ENCODE assay signal across 16 cellular contexts in genomic region chr2:147862859-147863516, GRCh38. TPM values are rescaled to one million over a fixed set of nuclear protein-coding genes. Genes with fewer than 3 reads are reported as not detected.
DNase-seq lines count a peak whose midpoint lies in the region; ATAC-seq, FAIRE-seq and TF ChIP-seq lines count a peak whose summit lies in the region.
"Had no signal": no experiment of that assay in that cellular context is flagged by ENCODE, and none has a peak within 500 bp of the region (broad histone marks: within the 10 kb centered on the region; RNA-seq: fewer than 3 reads in every experiment).

No MANE protein-coding gene starts in this region.

- H3K4me1 Mint-ChIP-seq in activated naive CD8-positive, alpha-beta T cell treated with anti-CD3 and anti-CD28 coated beads, Interleukin-2, amount 10 ng/mL, durations not matched to agents 7 days and 5 days = peaks cover 9% of the 10 kb centered on the region
- H3K4me1 Mint-ChIP-seq in activated naive CD8-positive, alpha-beta T cell treated with anti-CD3 and anti-CD28 coated beads for 36 hours = peaks cover 15% of the 10 kb centered on the region

- peaks cover 0 to 2% of the 10 kb centered on the region in 2 experiments; a peak in 1 of 4 replicates for H3K27me3 ChIP-seq in GM12878 (replicated peaks in 1 of 2; ENCODE audit: control insufficient read depth in 2 of 2, insufficient read depth in 2 of 2, low read length in 1 of 2)
- H3K27me3 ChIP-seq in breast epithelium = no peaks in the 10 kb centered on the region
- H3K27me3 ChIP-seq in foreskin keratinocyte = no peaks in the 10 kb centered on the region
- H3K27me3 ChIP-seq: BLaER1 had no signal

- H3K79me2 ChIP-seq in GM12878 (ENCODE audit: control insufficient read depth, insufficient read depth, low read length) = no peaks in the 10 kb centered on the region

- TF ChIP-seq RAD21 in GM12878 (IDR thresholded peaks at IDR 0.05; ENCODE audit: insufficient read depth, low read depth, low read length) = no peak

- TF ChIP-seq CTCF in GM12878 (IDR thresholded peaks at IDR 0.05 in 2 of 3, conservative IDR thresholded peaks at IDR 0.05 in 1 of 3; ENCODE audit: control insufficient read depth in 2 of 3, extremely low read depth in 1 of 3, insufficient read depth in 1 of 3, low read depth in 3 of 3, low read length in 3 of 3) = no peak
- no peak for TF ChIP-seq CTCF in breast epithelium (IDR thresholded peaks at IDR 0.05)
- TF ChIP-seq CTCF in foreskin keratinocyte (conservative IDR thresholded peaks at IDR 0.05) = no peak

- no peaks in the 10 kb centered on the region for H3K36me3 Mint-ChIP-seq in activated naive CD8-positive, alpha-beta T cell treated with anti-CD3 and anti-CD28 coated beads, Interleukin-2, amount 10 ng/mL, durations not matched to agents 7 days and 5 days
- H3K36me3 Mint-ChIP-seq in activated naive CD8-positive, alpha-beta T cell treated with anti-CD3 and anti-CD28 coated beads for 36 hours = no peaks in the 10 kb centered on the region

- SMC1A ChIA-PET in GM12878 (lab: Charles Lee; ENCODE audit: uncharacterized antibody, unreplicated experiment) = no interaction called here

- no peak overlapping the region for H3K4me3 Mint-ChIP-seq in activated naive CD8-positive, alpha-beta T cell treated with anti-CD3 and anti-CD28 coated beads, Interleukin-2, amount 10 ng/mL, durations not matched to agents 7 days and 5 days
- no peak overlapping the region for H3K4me3 Mint-ChIP-seq in activated naive CD8-positive, alpha-beta T cell treated with anti-CD3 and anti-CD28 coated beads for 36 hours

- in situ Hi-C loops in GM12878 (cut with MboI) = no loop called here

- H3K27ac Mint-ChIP-seq in activated naive CD8-positive, alpha-beta T cell treated with anti-CD3 and anti-CD28 coated beads, Interleukin-2, amount 10 ng/mL, durations not matched to agents 7 days and 5 days = no peak overlapping the region
- H3K27ac Mint-ChIP-seq in activated naive CD8-positive, alpha-beta T cell treated with anti-CD3 and anti-CD28 coated beads for 36 hours = no peak overlapping the region

- no peak overlapping the region for H3K9ac ChIP-seq in GM12878 (ENCODE audit: control insufficient read depth, insufficient read depth, low read length)
- H3K9ac ChIP-seq: BLaER1 had no signal

- H2AFZ ChIP-seq in GM12878 (ENCODE audit: control insufficient read depth, low read depth, low read length) = no peak overlapping the region

- no peaks in the 10 kb centered on the region for H3K4me1 ChIP-seq in GM12878 (ENCODE audit: control insufficient read depth, insufficient read depth, low read length)
- H3K4me1 ChIP-seq in breast epithelium = no peaks in the 10 kb centered on the region
- no peaks in the 10 kb centered on the region for H3K4me1 ChIP-seq in foreskin keratinocyte
- H3K4me1 ChIP-seq: BLaER1 had no signal

- H3K27ac ChIP-seq in GM12878 (ENCODE audit: control insufficient read depth, insufficient read depth) = no peak overlapping the region
- no peak overlapping the region for H3K27ac ChIP-seq in breast epithelium
- no peak overlapping the region for H3K27ac ChIP-seq in foreskin keratinocyte
- H3K27ac ChIP-seq: BLaER1 had no signal

- 40% methylated on average over 2 of the region's 2 CpGs for WGBS in GM12878 (ENCODE audit: insufficient coverage, insufficient replicate concordance, low lambda C conversion rate, missing lambda C conversion rate)

- no peak for DNase-seq in activated naive CD8-positive, alpha-beta T cell treated with anti-CD3 and anti-CD28 coated beads, Interleukin-2, amount 10 ng/mL, durations not matched to agents 7 days and 5 days
- DNase-seq in activated naive CD8-positive, alpha-beta T cell treated with anti-CD3 and anti-CD28 coated beads for 36 hours = no peak
- DNase-seq in M059J (ENCODE audit: low read depth) = peak; percentile 13
- no peak for DNase-seq in GM12878 (ENCODE audit: low read depth, low spot score)
- DNase-seq in renal cortical epithelial cell (ENCODE audit: low read depth) = peak; percentile 45
- no peak for DNase-seq in breast epithelium (ENCODE audit: low spot score in 2 of 2)
- DNase-seq in foreskin keratinocyte = no peak
- DNase-seq: GDM1, NCI-H1436 treated with DMSO at 0.1 percent for 48 hours, NCI-H2029 treated with DMSO at 0.1 percent for 48 hours, NCI-H2171 treated with DMSO at 0.1 percent for 48 hours, NCI-H446 treated with DMSO at 0.1 percent for 48 hours, NCI-H774 had no signal

- H3K9me3 ChIP-seq in GM12878 (replicated peaks; ENCODE audit: control insufficient read depth, insufficient read depth, low read length) (no peaks in the 10 kb centered on the region; the same call in 2 of the 3 replicates), breast epithelium (no peaks in the 10 kb centered on the region)
- H3K9me3 ChIP-seq: BLaER1, HAP-1 had no signal

- no peak for FAIRE-seq in GM12878 (lab: Jason Lieb, UNC)

- TF ChIP-seq POLR2A in GM12878 (IDR thresholded peaks at IDR 0.05; ENCODE audit: low read depth, low read length) = no peak
- no peak for TF ChIP-seq POLR2A in breast epithelium (IDR thresholded peaks at IDR 0.05)

- BruUV-seq in GM12878 (replicated peaks; lab: Mats Ljungman, UMichigan) = no TSS peak

- H4K20me1 ChIP-seq in GM12878 (ENCODE audit: control insufficient read depth, insufficient read depth) = no peaks in the 10 kb centered on the region

- no peak for TF ChIP-seq EP300 in GM12878 (IDR thresholded peaks at IDR 0.05; ENCODE audit: borderline replicate concordance in 1 of 2, control insufficient read depth in 1 of 2, low read depth in 2 of 2, low read length in 2 of 2)

- H3K4me2 ChIP-seq in GM12878 (ENCODE audit: control insufficient read depth, insufficient read depth) = no peak overlapping the region
- H3K4me2 ChIP-seq: BLaER1 had no signal

- intact Hi-C loops in GM12878 (cut with micrococcal nuclease; ENCODE audit: unreplicated experiment) = no loop called here
- intact Hi-C loops in breast epithelium (cut with DNase I; ENCODE audit: low total_unique reads) = no loop called here

- CTCF ChIA-PET in GM12878 (lab: Yijun Ruan, JAX) = no interaction called here

- H3K27me3 Mint-ChIP-seq in activated naive CD8-positive, alpha-beta T cell treated with anti-CD3 and anti-CD28 coated beads, Interleukin-2, amount 10 ng/mL, durations not matched to agents 7 days and 5 days = peaks cover 4% of the 10 kb centered on the region
- no peaks in the 10 kb centered on the region for H3K27me3 Mint-ChIP-seq in activated naive CD8-positive, alpha-beta T cell treated with anti-CD3 and anti-CD28 coated beads for 36 hours

- ATAC-seq in activated naive CD8-positive, alpha-beta T cell treated with anti-CD3 and anti-CD28 coated beads, Interleukin-2, amount 10 ng/mL, durations not matched to agents 7 days and 5 days (ENCODE audit: low read depth) = peak; percentile 72
- ATAC-seq in GM12878 (peak; percentile 46), HG02571 (IDR thresholded peaks at IDR 0.05; ENCODE audit: unreplicated experiment) (no peak), foreskin keratinocyte (no peak)

- H3K4me3 ChIP-seq in GM12878 (no peak overlapping the region), breast epithelium (no peak overlapping the region)
- H3K4me3 ChIP-seq: BLaER1, HAP-1 had no signal

- H3K36me3 ChIP-seq in GM12878 (ENCODE audit: control insufficient read depth in 2 of 2, insufficient read depth in 2 of 2, low read length in 1 of 2) (no peaks in the 10 kb centered on the region), breast epithelium (no peaks in the 10 kb centered on the region)
- H3K36me3 ChIP-seq: BLaER1, HAP-1 had no signal

- no peaks in the 10 kb centered on the region for H3K9me3 Mint-ChIP-seq in activated naive CD8-positive, alpha-beta T cell treated with anti-CD3 and anti-CD28 coated beads, Interleukin-2, amount 10 ng/mL, durations not matched to agents 7 days and 5 days
- no peaks in the 10 kb centered on the region for H3K9me3 Mint-ChIP-seq in activated naive CD8-positive, alpha-beta T cell treated with anti-CD3 and anti-CD28 coated beads for 36 hours

- RAD21 ChIA-PET in GM12878 (lab: Charles Lee; ENCODE audit: unreplicated experiment) = no interaction called here

- POLR2A ChIA-PET in activated naive CD8-positive, alpha-beta T cell treated with anti-CD3 and anti-CD28 coated beads, Interleukin-2, amount 10 ng/mL, durations not matched to agents 7 days and 5 days (lab: Charles Lee) = interaction anchor here (0.6 kb wide), 1 partner anchor 901 kb away, joined by 3 read pairs; no protein-coding TSS in a partner anchor
- POLR2A ChIA-PET in GM12878 (lab: Charles Lee) = no interaction called here

TF ChIP-seq in GM12878, 131 proteins besides CTCF, POLR2A, EP300 and RAD21 (continues in another document):
- TF ChIP-seq CREB1 (IDR thresholded peaks at IDR 0.05; ENCODE audit: low read depth) (no peak), ZNF384 (IDR thresholded peaks at IDR 0.05; ENCODE audit: borderline replicate concordance, low read depth, low read length) (no peak), PAX8 (IDR thresholded peaks at IDR 0.05) (no peak)

RNA-seq across cellular contexts. Expression of gene ACVR2A, which starts 18.2 kb away (rescaled TPM):
- 1 to 10 TPM; 5.0 to 5.8 TPM for total RNA-seq in activated naive CD8-positive, alpha-beta T cell treated with anti-CD3 and anti-CD28 coated beads, Interleukin-2, amount 10 ng/mL, durations not matched to agents 7 days and 5 days
- total RNA-seq in activated naive CD8-positive, alpha-beta T cell treated with anti-CD3 and anti-CD28 coated beads for 36 hours = 1 to 10 TPM; 1.6 to 1.9 TPM
- 1.4 and 5.0 TPM in 2 replicates for total RNA-seq in M059J (2014; rRNA removed; shearing (Covaris generic))
- 13.7 and 15.5 TPM in 2 replicates for total RNA-seq in GM12878 (2013; cell fraction: nucleolus; rRNA removed)
- total RNA-seq in GM12878 (2014; rRNA removed) = 1.6 and 1.9 TPM in 2 replicates
- 2.0 and 2.6 TPM in 2 replicates for total RNA-seq in GM12878 (2014; rRNA removed; fragmentation: Illumina TruSeq; extraction: Trizol)
- 1.7 and 2.3 TPM in 2 replicates for total RNA-seq in GM12878 (2021)
- polyA plus RNA-seq in GM12878 (2011; ENCODE audit: low read depth) = 0.73 TPM
- 1.2 and 1.5 TPM in 2 replicates for polyA plus RNA-seq in GM12878 (2011; rRNA removed)
- 0.40 and 0.46 TPM in 2 replicates for polyA plus RNA-seq in GM12878 (2011; cell fraction: cytosol; rRNA removed)
- 1.7 and 1.9 TPM in 2 replicates for polyA plus RNA-seq in GM12878 (2011; cell fraction: nucleus; rRNA removed)
- 0.66 and 1.1 TPM in 2 replicates for polyA plus RNA-seq in GM12878 (2012)
- 1.5 TPM in 2 replicates for polyA plus RNA-seq in GM12878 (2014; fragmentation: Illumina TruSeq; extraction: Trizol)
- 1 to 10 TPM; 1.7 to 1.9 TPM for polyA plus RNA-seq in GM12878 (2014; fragmentation: Nextera tagmentation; extraction: Ambion mirVana)
- 0.82 and 0.83 TPM in 2 replicates for polyA plus RNA-seq in GM12878 (2014; rRNA removed)
- 1 to 10 TPM in 1 of 2 experiments, under 1 TPM in 1; 0.42 to 3.0 TPM for polyA plus RNA-seq in GM12878 (2016; fragmentation: Nextera tagmentation; extraction: Ambion mirVana)
- 1.5 and 4.1 TPM in 2 replicates for polyA minus RNA-seq in GM12878 (2011; rRNA and poly(A)+ RNA removed)
- polyA minus RNA-seq in GM12878 (2011; cell fraction: cytosol; rRNA and poly(A)+ RNA removed) = 1.3 and 1.7 TPM in 2 replicates
- 2.8 and 3.8 TPM in 2 replicates for polyA minus RNA-seq in GM12878 (2011; cell fraction: nucleus; rRNA and poly(A)+ RNA removed)
- 10.8 and 18.0 TPM in 2 replicates for total RNA-seq in renal cortical epithelial cell
- 10 to 100 TPM; 14.9 to 39.8 (median 26.5) TPM for total RNA-seq in breast epithelium
- total RNA-seq in foreskin keratinocyte = 6.2 and 8.0 TPM in 2 replicates
- 2.6 and 3.0 TPM in 2 replicates for polyA plus RNA-seq in foreskin keratinocyte

Comparison
In these comparisons a context has a peak if more than half of its experiments do, and no peak if none do; other contexts are left out.
1. ATAC-seq: peak in activated naive CD8-positive, alpha-beta T cell treated with anti-CD3 and anti-CD28 coated beads, Interleukin-2, amount 10 ng/mL, durations not matched to agents 7 days and 5 days (single experiment) and GM12878 (single experiment); none in HG02571 (single experiment) and foreskin keratinocyte (single experiment).
2. DNase-seq: peak in M059J (single experiment) and renal cortical epithelial cell (single experiment); none in activated naive CD8-positive, alpha-beta T cell treated with anti-CD3 and anti-CD28 coated beads, Interleukin-2, amount 10 ng/mL, durations not matched to agents 7 days and 5 days (single experiment), activated naive CD8-positive, alpha-beta T cell treated with anti-CD3 and anti-CD28 coated beads for 36 hours (single experiment), GM12878 (single experiment), breast epithelium (0 of 2) and foreskin keratinocyte (0 of 2).